Comparison of ENCODE assay signal across 8 cellular contexts in genomic region chr10:102241037-102241443, GRCh38. TPM values are rescaled to one million over a fixed set of nuclear protein-coding genes. Genes with fewer than 3 reads are reported as not detected.
A peak's percentile ranks its signal among the peaks of the same experiment; 100 is the strongest.
DNase-seq lines count a peak whose midpoint lies in the region; ATAC-seq and TF ChIP-seq lines count a peak whose summit lies in the region.

No MANE protein-coding gene starts in this region.

- POLR2A ChIA-PET in A673 (lab: Charles Lee; ENCODE audit: low non-redundant PET): no interaction called here

- no peak overlapping the region for H3K9ac ChIP-seq in muscle layer of colon (ENCODE audit: low read length)

- in situ Hi-C loops in GM13976 (cut with MboI; ENCODE audit: low sequenced_read_pairs, unreplicated experiment): loop anchor here (5.0 to 25.0 kb wide), 2 partner anchors 111 to 346 kb away; no protein-coding TSS in a partner anchor

- TF ChIP-seq CTCF in A673 (conservative IDR thresholded peaks at IDR 0.05; ENCODE audit: low read depth, low read length): no peak
- TF ChIP-seq CTCF in HL-60 (IDR thresholded peaks at IDR 0.05; ENCODE audit: insufficient read depth, low read length): no peak
- TF ChIP-seq CTCF in dorsolateral prefrontal cortex (IDR thresholded peaks at IDR 0.05 in 54 of 56, conservative IDR thresholded peaks at IDR 0.05 in 2 of 56; ENCODE audit: low read depth in 1 of 56, partially characterized antibody in 56 of 56): no peak
- no peak for TF ChIP-seq CTCF in GM13976 (IDR thresholded peaks at IDR 0.05; ENCODE audit: borderline replicate concordance, control extremely low read depth, extremely low read depth, insufficient read depth, missing control alignments)

- no peaks in the 10 kb centered on the region for H3K27me3 ChIP-seq in A673 (replicated peaks; ENCODE audit: insufficient read depth, low read depth, low read length, poor library complexity)
- peaks cover 15% of the 10 kb centered on the region for H3K27me3 ChIP-seq in HL-60 (ENCODE audit: insufficient read depth, poor library complexity, severe bottlenecking)
- peaks cover 0 to 19% (median 0%) of the 10 kb centered on the region in 45 donors for H3K27me3 ChIP-seq in dorsolateral prefrontal cortex
- peaks cover 0 to 11% of the 10 kb centered on the region in 2 donors for H3K27me3 ChIP-seq in muscle layer of colon (ENCODE audit: control insufficient read depth in 1 of 2, insufficient read depth in 2 of 2, low read length in 2 of 2)

- DNase-seq in A673 (ENCODE audit: low spot score) (no peak), HL-60 (ENCODE audit: low read depth in 1 of 2, low spot score in 1 of 2) (no peak), dorsolateral prefrontal cortex (peak in 1 of 10 donors; percentile 6), GM13976 (ENCODE audit: low spot score) (no peak), SIG-M5 treated with dmso at 0.1 percent for 504 hours (lab: John Stamatoyannopoulos, UW; ENCODE audit: unreplicated experiment) (no peak)

- H3K4me3 ChIP-seq in A673 (ENCODE audit: low read depth, low read length, poor library complexity, severe bottlenecking) (peak overlapping the region; percentile 44), HL-60 (replicated peaks; ENCODE audit: insufficient read depth, low read length) (peak overlapping the region; percentile 55), dorsolateral prefrontal cortex (peak overlapping the region; percentile 29 to 78 (median 61)), muscle layer of colon (ENCODE audit: low read depth in 1 of 2, low read length in 2 of 2) (peak overlapping the region; percentile 51 to 72)

- ATAC-seq in GM18498 (IDR thresholded peaks at IDR 0.05; ENCODE audit: unreplicated experiment) (no peak), HG02798 (IDR thresholded peaks at IDR 0.05; ENCODE audit: poor library complexity, unreplicated experiment) (no peak)

- CTCF ChIA-PET in A673 (lab: Charles Lee): interaction anchor here (0.7 to 2.4 kb wide), 3 partner anchors 9 to 111 kb away, joined by 4 to 9 read pairs (median 4); no protein-coding TSS in a partner anchor

- H3K4me1 ChIP-seq in A673 (ENCODE audit: insufficient read depth, low read length, poor library complexity, severe bottlenecking): peaks cover 12% of the 10 kb centered on the region
- H3K4me1 ChIP-seq in muscle layer of colon (ENCODE audit: insufficient read depth, low read length): peaks cover 23% of the 10 kb centered on the region

- no peak overlapping the region for H3K27ac ChIP-seq in A673 (ENCODE audit: low read depth, low read length, poor library complexity, severe bottlenecking)
- no peak overlapping the region for H3K27ac ChIP-seq in HL-60 (replicated peaks)
- H3K27ac ChIP-seq in dorsolateral prefrontal cortex: no peak overlapping the region
- no peak overlapping the region for H3K27ac ChIP-seq in muscle layer of colon (ENCODE audit: low read depth, low read length)

- intact Hi-C loops in A673 (cut with micrococcal nuclease; ENCODE audit: unreplicated experiment): no loop called here
- intact Hi-C loops in dorsolateral prefrontal cortex (cut with DNase I): no loop called here

- H3K36me3 ChIP-seq in A673 (ENCODE audit: insufficient read depth, low read length, poor library complexity, severe bottlenecking) (no peaks in the 10 kb centered on the region), muscle layer of colon (ENCODE audit: insufficient read depth, low read length) (no peaks in the 10 kb centered on the region)

- H3K9me3 ChIP-seq in A673 (ENCODE audit: low read depth, low read length, poor library complexity, severe bottlenecking) (no peaks in the 10 kb centered on the region), muscle layer of colon (ENCODE audit: low read length) (no peaks in the 10 kb centered on the region)

- BruUV-seq in A673 (replicated peaks; lab: Mats Ljungman, UMichigan): no TSS peak

RNA-seq across cellular contexts. Expression of gene PITX3, which starts 0.3 kb away (rescaled TPM):
- total RNA-seq in A673 (2021) (not detected in 2 replicates), dorsolateral prefrontal cortex (under 1 TPM in 3 of 120 experiments, not detected in 117; 0.41 to 0.43 (median 0.41) TPM)

RNA-seq across cellular contexts. Expression of gene GBF1, which starts 4.3 kb away (rescaled TPM):
- 48.4 and 50.0 TPM in 2 replicates for total RNA-seq in A673 (2021)
- total RNA-seq in dorsolateral prefrontal cortex: 10 to 100 TPM; 42.4 to 69.4 (median 57.9) TPM

RNA-seq across cellular contexts. Expression of gene ELOVL3, which starts 14.9 kb away (rescaled TPM):
- total RNA-seq in A673 (2021) (0.44 TPM in 1 of 2 replicates, not detected in the other), dorsolateral prefrontal cortex (1 to 10 TPM in 10 of 120 experiments, under 1 TPM in 67, not detected in 43; 0.22 to 1.8 (median 0.62) TPM)
